ENCODE assay signal across 9 cellular contexts in the genomic region with DNA sequence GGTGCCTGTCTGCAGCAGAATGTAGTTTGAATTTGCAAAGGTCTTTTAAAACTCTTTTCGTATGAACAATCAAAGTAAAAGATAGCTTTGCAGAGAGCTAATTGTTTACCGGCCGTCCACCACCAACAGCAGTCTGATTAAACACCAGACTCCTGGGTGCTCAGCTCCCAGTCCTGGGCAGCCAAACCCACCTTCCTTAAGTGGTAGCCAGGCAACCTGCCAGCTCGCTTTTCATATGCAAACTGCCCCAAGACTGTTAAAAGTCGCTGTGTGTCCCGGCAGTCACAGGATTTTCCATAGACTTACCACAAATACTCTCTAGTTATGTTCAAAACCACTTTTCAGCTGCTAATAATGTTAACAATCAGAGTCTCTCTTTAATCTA. TPM values are rescaled to one million over a fixed set of nuclear protein-coding genes. Genes with fewer than 3 reads are reported as not detected.
DNase-seq lines count a peak whose midpoint lies in the region; ATAC-seq and TF ChIP-seq lines count a peak whose summit lies in the region.
"Had no signal": no experiment of that assay in that cellular context is flagged by ENCODE, and none has a peak within 500 bp of the region (broad histone marks: within the 10 kb centered on the region; RNA-seq: fewer than 3 reads in every experiment).

No MANE protein-coding gene starts in this region.

- TF ChIP-seq EP300 in sigmoid colon (IDR thresholded peaks at IDR 0.05) = no peak

- ATAC-seq in HG03196 (IDR thresholded peaks at IDR 0.05; ENCODE audit: unreplicated experiment) (no peak), HG02571 (IDR thresholded peaks at IDR 0.05; ENCODE audit: unreplicated experiment) (no peak)

- intact Hi-C loops in sigmoid colon (cut with DNase I) = loop anchor here (2.0 kb wide), 1 partner anchor 38 kb away; no protein-coding TSS in a partner anchor

- no peak for TF ChIP-seq POLR2A in sigmoid colon (IDR thresholded peaks at IDR 0.05)

- TF ChIP-seq CTCF in sigmoid colon (IDR thresholded peaks at IDR 0.05) = no peak

- DNase-seq in GM03348 (ENCODE audit: low spot score) (peak; percentile 36), RPMI7951 (ENCODE audit: low read depth) (peak; percentile 45), hypothalamus (lab: John Stamatoyannopoulos, UW) (peak in 33 of 51 donors; percentile 20 to 80 (median 51)), sigmoid colon (peak; percentile 75), NCI-H446 treated with DMSO at 0.1 percent for 48 hours (lab: John Stamatoyannopoulos, UW) (no peak)
- DNase-seq in effector memory CD4-positive, alpha-beta T cell = no peak

- no peaks in the 10 kb centered on the region for H3K27me3 ChIP-seq in sigmoid colon
- peaks cover 12% of the 10 kb centered on the region for H3K27me3 ChIP-seq in effector memory CD4-positive, alpha-beta T cell (replicated peaks; ENCODE audit: control insufficient read depth, insufficient read depth, low read length, poor library complexity, severe bottlenecking)

- no peaks in the 10 kb centered on the region for H3K9me3 ChIP-seq in sigmoid colon
- no peaks in the 10 kb centered on the region for H3K9me3 ChIP-seq in effector memory CD4-positive, alpha-beta T cell (ENCODE audit: control insufficient read depth, low read length)
- H3K9me3 ChIP-seq: neutrophil had no signal

- H3K27ac ChIP-seq in sigmoid colon = peak overlapping the region; percentile 8 to 71 (median 62)
- no peak overlapping the region for H3K27ac ChIP-seq in effector memory CD4-positive, alpha-beta T cell (ENCODE audit: insufficient read depth, low read length, poor library complexity, severe bottlenecking)
- H3K27ac ChIP-seq: neutrophil had no signal

- 17 to 33% methylated on average over 6 of the region's 6 CpGs for WGBS in sigmoid colon, 2 donors

- H3K4me1 ChIP-seq in sigmoid colon = peaks cover 0 to 40% (median 15%) of the 10 kb centered on the region in 4 donors
- H3K4me1 ChIP-seq in effector memory CD4-positive, alpha-beta T cell (ENCODE audit: control insufficient read depth, insufficient read depth, low read length, poor library complexity, severe bottlenecking) = peaks cover 3% of the 10 kb centered on the region

- H3K36me3 ChIP-seq in sigmoid colon = peaks cover 0 to 12% (median 0%) of the 10 kb centered on the region in 4 donors
- no peaks in the 10 kb centered on the region for H3K36me3 ChIP-seq in effector memory CD4-positive, alpha-beta T cell (ENCODE audit: control insufficient read depth, insufficient read depth, low read length)
- H3K36me3 ChIP-seq: neutrophil had no signal

- H3K4me3 ChIP-seq in sigmoid colon = peak overlapping the region; percentile 24 to 46 (median 40)
- no peak overlapping the region for H3K4me3 ChIP-seq in effector memory CD4-positive, alpha-beta T cell (ENCODE audit: insufficient read depth, low read depth, low read length, poor library complexity, severe bottlenecking)

RNA-seq across cellular contexts. Expression of gene THBS2, which starts 0.8 kb away (rescaled TPM):
- total RNA-seq in RPMI7951 (2014; rRNA removed; shearing (Covaris generic)) = 90.8 and 93.5 TPM in 2 replicates
- total RNA-seq in sigmoid colon = 10 to 100 TPM; 37.6 to 59.0 (median 42.7) TPM
- polyA plus RNA-seq in sigmoid colon = 1 to 10 TPM; 1.7 to 3.0 (median 1.8) TPM

Comparison
In these comparisons a context has a peak if more than half of its experiments do, and no peak if none do; other contexts are left out.
1. DNase-seq: peak in GM03348 (single experiment), RPMI7951 (single experiment), hypothalamus (33 of 51) and sigmoid colon (single experiment); none in NCI-H446 treated with DMSO at 0.1 percent for 48 hours (single experiment) and effector memory CD4-positive, alpha-beta T cell (0 of 3).